In genomic region chr6:26021350-26022165, GRCh38 we compare ENCODE assay signal across 8 cellular contexts. TPM values are rescaled to one million over a fixed set of nuclear protein-coding genes. Genes with fewer than 3 reads are reported as not detected.
DNase-seq lines count a peak whose midpoint lies in the region; ATAC-seq lines count a peak whose summit lies in the region.

No MANE protein-coding gene starts in this region.

- DNase-seq in GM04504 (ENCODE audit: low read depth) (peak; percentile 78), NCI-H1048 (lab: John Stamatoyannopoulos, UW) (peak; percentile 88), SK-N-DZ (ENCODE audit: low spot score) (peak; percentile 93), germinal center (ENCODE audit: low spot score) (peak; percentile 93), occipital lobe (lab: John Stamatoyannopoulos, UW) (peak; percentile 80)
- DNase-seq in activated naive CD4-positive, alpha-beta T cell treated with anti-CD3 and anti-CD28 coated beads, Interleukin-2, amount 10 ng/mL, durations not matched to agents 7 days and 5 days = peak; percentile 94

- no peaks in the 10 kb centered on the region for H3K36me3 ChIP-seq in thymus (ENCODE audit: control insufficient read depth, insufficient read depth)

- CTCF ChIA-PET in activated naive CD4-positive, alpha-beta T cell treated with anti-CD3 and anti-CD28 coated beads, Interleukin-2, amount 10 ng/mL, durations not matched to agents 7 days and 5 days (lab: Charles Lee) = interaction anchor here (0.8 to 2.4 kb wide), 4 partner anchors 8 to 22 kb away, joined by 3 to 9 read pairs (median 5); a partner anchor contains a TSS

- H3K4me1 Mint-ChIP-seq in activated naive CD4-positive, alpha-beta T cell treated with anti-CD3 and anti-CD28 coated beads, Interleukin-2, amount 10 ng/mL, durations not matched to agents 7 days and 5 days = peaks cover 78% of the 10 kb centered on the region

- WGBS in thymus = under 1% methylated on average over 39 of the region's 39 CpGs

- peak; percentile 47 for ATAC-seq in HG02571 (IDR thresholded peaks at IDR 0.05; ENCODE audit: unreplicated experiment)

- H3K27me3 Mint-ChIP-seq in activated naive CD4-positive, alpha-beta T cell treated with anti-CD3 and anti-CD28 coated beads, Interleukin-2, amount 10 ng/mL, durations not matched to agents 7 days and 5 days = no peaks in the 10 kb centered on the region

- peak overlapping the region; percentile 100 for H3K27ac ChIP-seq in thymus (ENCODE audit: low read depth)

- peak overlapping the region; percentile 97 for H3K4me3 Mint-ChIP-seq in activated naive CD4-positive, alpha-beta T cell treated with anti-CD3 and anti-CD28 coated beads, Interleukin-2, amount 10 ng/mL, durations not matched to agents 7 days and 5 days

- H3K9me3 Mint-ChIP-seq in activated naive CD4-positive, alpha-beta T cell treated with anti-CD3 and anti-CD28 coated beads, Interleukin-2, amount 10 ng/mL, durations not matched to agents 7 days and 5 days = peaks cover 6% of the 10 kb centered on the region

- peak overlapping the region; percentile 72 for H3K4me3 ChIP-seq in thymus (ENCODE audit: low read length)

- peaks cover 5% of the 10 kb centered on the region for H3K4me1 ChIP-seq in thymus (ENCODE audit: control insufficient read depth, insufficient read depth, low read length)

- H3K27me3 ChIP-seq in thymus (ENCODE audit: control insufficient read depth, insufficient read depth) = no peaks in the 10 kb centered on the region

- H3K36me3 Mint-ChIP-seq in activated naive CD4-positive, alpha-beta T cell treated with anti-CD3 and anti-CD28 coated beads, Interleukin-2, amount 10 ng/mL, durations not matched to agents 7 days and 5 days = peaks cover 6% of the 10 kb centered on the region

- H3K27ac Mint-ChIP-seq in activated naive CD4-positive, alpha-beta T cell treated with anti-CD3 and anti-CD28 coated beads, Interleukin-2, amount 10 ng/mL, durations not matched to agents 7 days and 5 days = peak overlapping the region; percentile 100

- H3K9me3 ChIP-seq in thymus (ENCODE audit: control insufficient read depth) = no peaks in the 10 kb centered on the region

RNA-seq across cellular contexts. Expression of gene TRIM38, which starts 59.0 kb away (rescaled TPM):
- 0.02 TPM in 1 of 2 replicates, not detected in the other for polyA plus RNA-seq in SK-N-DZ (2014; cell fraction: cytosol; rRNA removed)
- 0.05 TPM in 1 of 2 replicates, not detected in the other for polyA plus RNA-seq in SK-N-DZ (2014; cell fraction: nucleus; rRNA removed)
- 0.47 TPM for total RNA-seq in occipital lobe
- 11.3 TPM for polyA plus RNA-seq in thymus

Comparison
In these comparisons a context has a peak if more than half of its experiments do, and no peak if none do; other contexts are left out.
1. Peak in every context shown above with its lines: DNase-seq, ATAC-seq, H3K4me3 ChIP-seq and H3K27ac ChIP-seq.